In genomic region chr12:106773945-106774807, GRCh38 we compare ENCODE assay signal across 1 cellular context.
TF ChIP-seq lines count a peak whose summit lies in the region.

Gene RIC8B (plus strand): TSS chr12:106774682. CDS start chr12:106774746, 64 bp downstream.

TF ChIP-seq in K562, 482 proteins besides CTCF, POLR2A, EP300 and RAD21 (continued from another document and continues in another):
- TF ChIP-seq, protein P1, sequence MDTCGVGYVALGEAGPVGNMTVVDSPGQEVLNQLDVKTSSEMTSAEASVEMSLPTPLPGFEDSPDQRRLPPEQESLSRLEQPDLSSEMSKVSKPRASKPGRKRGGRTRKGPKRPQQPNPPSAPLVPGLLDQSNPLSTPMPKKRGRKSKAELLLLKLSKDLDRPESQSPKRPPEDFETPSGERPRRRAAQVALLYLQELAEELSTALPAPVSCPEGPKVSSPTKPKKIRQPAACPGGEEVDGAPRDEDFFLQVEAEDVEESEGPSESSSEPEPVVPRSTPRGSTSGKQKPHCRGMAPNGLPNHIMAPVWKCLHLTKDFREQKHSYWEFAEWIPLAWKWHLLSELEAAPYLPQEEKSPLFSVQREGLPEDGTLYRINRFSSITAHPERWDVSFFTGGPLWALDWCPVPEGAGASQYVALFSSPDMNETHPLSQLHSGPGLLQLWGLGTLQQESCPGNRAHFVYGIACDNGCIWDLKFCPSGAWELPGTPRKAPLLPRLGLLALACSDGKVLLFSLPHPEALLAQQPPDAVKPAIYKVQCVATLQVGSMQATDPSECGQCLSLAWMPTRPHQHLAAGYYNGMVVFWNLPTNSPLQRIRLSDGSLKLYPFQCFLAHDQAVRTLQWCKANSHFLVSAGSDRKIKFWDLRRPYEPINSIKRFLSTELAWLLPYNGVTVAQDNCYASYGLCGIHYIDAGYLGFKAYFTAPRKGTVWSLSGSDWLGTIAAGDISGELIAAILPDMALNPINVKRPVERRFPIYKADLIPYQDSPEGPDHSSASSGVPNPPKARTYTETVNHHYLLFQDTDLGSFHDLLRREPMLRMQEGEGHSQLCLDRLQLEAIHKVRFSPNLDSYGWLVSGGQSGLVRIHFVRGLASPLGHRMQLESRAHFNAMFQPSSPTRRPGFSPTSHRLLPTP (IDR thresholded peaks at IDR 0.05; ENCODE audit: borderline replicate concordance, extremely low read depth, insufficient read length): no peak
- TF ChIP-seq SNAPC5 (CRISPR knock-in tag; IDR thresholded peaks at IDR 0.05): no peak
- no peak for TF ChIP-seq NELFE (IDR thresholded peaks at IDR 0.05; ENCODE audit: insufficient read depth, insufficient read length)
- TF ChIP-seq MXD1 (CRISPR knock-in tag; IDR thresholded peaks at IDR 0.05; ENCODE audit: borderline replicate concordance, poor library complexity, severe bottlenecking): no peak
- TF ChIP-seq, protein P2, sequence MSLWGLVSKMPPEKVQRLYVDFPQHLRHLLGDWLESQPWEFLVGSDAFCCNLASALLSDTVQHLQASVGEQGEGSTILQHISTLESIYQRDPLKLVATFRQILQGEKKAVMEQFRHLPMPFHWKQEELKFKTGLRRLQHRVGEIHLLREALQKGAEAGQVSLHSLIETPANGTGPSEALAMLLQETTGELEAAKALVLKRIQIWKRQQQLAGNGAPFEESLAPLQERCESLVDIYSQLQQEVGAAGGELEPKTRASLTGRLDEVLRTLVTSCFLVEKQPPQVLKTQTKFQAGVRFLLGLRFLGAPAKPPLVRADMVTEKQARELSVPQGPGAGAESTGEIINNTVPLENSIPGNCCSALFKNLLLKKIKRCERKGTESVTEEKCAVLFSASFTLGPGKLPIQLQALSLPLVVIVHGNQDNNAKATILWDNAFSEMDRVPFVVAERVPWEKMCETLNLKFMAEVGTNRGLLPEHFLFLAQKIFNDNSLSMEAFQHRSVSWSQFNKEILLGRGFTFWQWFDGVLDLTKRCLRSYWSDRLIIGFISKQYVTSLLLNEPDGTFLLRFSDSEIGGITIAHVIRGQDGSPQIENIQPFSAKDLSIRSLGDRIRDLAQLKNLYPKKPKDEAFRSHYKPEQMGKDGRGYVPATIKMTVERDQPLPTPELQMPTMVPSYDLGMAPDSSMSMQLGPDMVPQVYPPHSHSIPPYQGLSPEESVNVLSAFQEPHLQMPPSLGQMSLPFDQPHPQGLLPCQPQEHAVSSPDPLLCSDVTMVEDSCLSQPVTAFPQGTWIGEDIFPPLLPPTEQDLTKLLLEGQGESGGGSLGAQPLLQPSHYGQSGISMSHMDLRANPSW (CRISPR knock-in tag; IDR thresholded peaks at IDR 0.05): no peak
- no peak for TF ChIP-seq DMBX1 (CRISPR knock-in tag; IDR thresholded peaks at IDR 0.05; ENCODE audit: borderline replicate concordance)
- no peak for TF ChIP-seq FOXO4 (CRISPR knock-in tag; IDR thresholded peaks at IDR 0.05)
- TF ChIP-seq ZNF232 (CRISPR knock-in tag; IDR thresholded peaks at IDR 0.05): no peak
- TF ChIP-seq WHSC1 (IDR thresholded peaks at IDR 0.05; ENCODE audit: low read length): no peak
- 0 out of 2 replicates have a peak, but pooled peaks have one; percentile 18 for TF ChIP-seq ELF4 (CRISPR knock-in tag; IDR thresholded peaks at IDR 0.05)
- peak; percentile 43; the same call in 1 of the 2 replicates for TF ChIP-seq TEAD4 (IDR thresholded peaks at IDR 0.05; ENCODE audit: low read length)
- TF ChIP-seq TEAD4 (CRISPR knock-in tag; IDR thresholded peaks at IDR 0.05; ENCODE audit: borderline replicate concordance): 0 out of 2 replicates have a peak, but pooled peaks have one; percentile 52
- TF ChIP-seq CBX2 (IDR thresholded peaks at IDR 0.05; ENCODE audit: insufficient read depth, low read length, poor library complexity, severe bottlenecking): no peak
- TF ChIP-seq LEF1 (IDR thresholded peaks at IDR 0.05): no peak
- peak; percentile 87 for TF ChIP-seq TAF7 (tag; IDR thresholded peaks at IDR 0.05)
- TF ChIP-seq ZNF707 (CRISPR knock-in tag; conservative IDR thresholded peaks at IDR 0.05): no peak
- TF ChIP-seq ZBTB49 (CRISPR knock-in tag; IDR thresholded peaks at IDR 0.05; ENCODE audit: borderline replicate concordance): no peak
- no peak for TF ChIP-seq BCOR (IDR thresholded peaks at IDR 0.05)
- peak; percentile 78 for TF ChIP-seq POLR2B (IDR thresholded peaks at IDR 0.05; ENCODE audit: low read depth, partially characterized antibody)
- TF ChIP-seq ZNF561 (CRISPR knock-in tag; conservative IDR thresholded peaks at IDR 0.05): no peak
- TF ChIP-seq ZFP1 (CRISPR knock-in tag; IDR thresholded peaks at IDR 0.05): no peak
- TF ChIP-seq EZH2 (IDR thresholded peaks at IDR 0.05; ENCODE audit: borderline replicate concordance, low read depth, low read length): no peak
- peak; percentile 93 for TF ChIP-seq SETDB1 (IDR thresholded peaks at IDR 0.05; ENCODE audit: low read length)
- TF ChIP-seq, protein P3, sequence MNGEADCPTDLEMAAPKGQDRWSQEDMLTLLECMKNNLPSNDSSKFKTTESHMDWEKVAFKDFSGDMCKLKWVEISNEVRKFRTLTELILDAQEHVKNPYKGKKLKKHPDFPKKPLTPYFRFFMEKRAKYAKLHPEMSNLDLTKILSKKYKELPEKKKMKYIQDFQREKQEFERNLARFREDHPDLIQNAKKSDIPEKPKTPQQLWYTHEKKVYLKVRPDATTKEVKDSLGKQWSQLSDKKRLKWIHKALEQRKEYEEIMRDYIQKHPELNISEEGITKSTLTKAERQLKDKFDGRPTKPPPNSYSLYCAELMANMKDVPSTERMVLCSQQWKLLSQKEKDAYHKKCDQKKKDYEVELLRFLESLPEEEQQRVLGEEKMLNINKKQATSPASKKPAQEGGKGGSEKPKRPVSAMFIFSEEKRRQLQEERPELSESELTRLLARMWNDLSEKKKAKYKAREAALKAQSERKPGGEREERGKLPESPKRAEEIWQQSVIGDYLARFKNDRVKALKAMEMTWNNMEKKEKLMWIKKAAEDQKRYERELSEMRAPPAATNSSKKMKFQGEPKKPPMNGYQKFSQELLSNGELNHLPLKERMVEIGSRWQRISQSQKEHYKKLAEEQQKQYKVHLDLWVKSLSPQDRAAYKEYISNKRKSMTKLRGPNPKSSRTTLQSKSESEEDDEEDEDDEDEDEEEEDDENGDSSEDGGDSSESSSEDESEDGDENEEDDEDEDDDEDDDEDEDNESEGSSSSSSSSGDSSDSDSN (IDR thresholded peaks at IDR 0.05; ENCODE audit: borderline replicate concordance in 1 of 2, low read depth in 2 of 2, low read length in 2 of 2): 0 out of 4 replicates have a peak, but pooled peaks of 1 of the 2 experiments have one; percentile 55
- no peak for TF ChIP-seq HNRNPK (IDR thresholded peaks at IDR 0.05; ENCODE audit: low read depth, low read length, poor library complexity, severe bottlenecking)
- TF ChIP-seq, protein P4, sequence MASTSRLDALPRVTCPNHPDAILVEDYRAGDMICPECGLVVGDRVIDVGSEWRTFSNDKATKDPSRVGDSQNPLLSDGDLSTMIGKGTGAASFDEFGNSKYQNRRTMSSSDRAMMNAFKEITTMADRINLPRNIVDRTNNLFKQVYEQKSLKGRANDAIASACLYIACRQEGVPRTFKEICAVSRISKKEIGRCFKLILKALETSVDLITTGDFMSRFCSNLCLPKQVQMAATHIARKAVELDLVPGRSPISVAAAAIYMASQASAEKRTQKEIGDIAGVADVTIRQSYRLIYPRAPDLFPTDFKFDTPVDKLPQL (IDR thresholded peaks at IDR 0.05; ENCODE audit: extremely low read depth, insufficient read length): peak; percentile 57
- TF ChIP-seq YY1 (IDR thresholded peaks at IDR 0.05; ENCODE audit: borderline replicate concordance in 1 of 3, control insufficient read depth in 1 of 3, extremely low read depth in 1 of 3, insufficient read depth in 3 of 3, insufficient read length in 1 of 3, insufficient replicate concordance in 2 of 3, low read depth in 1 of 3, low read length in 2 of 3): peak in 2 of 3 experiments; percentile 49 to 73
- no peak for TF ChIP-seq GTF2A2 (tag; IDR thresholded peaks at IDR 0.05)
- TF ChIP-seq, protein P5, sequence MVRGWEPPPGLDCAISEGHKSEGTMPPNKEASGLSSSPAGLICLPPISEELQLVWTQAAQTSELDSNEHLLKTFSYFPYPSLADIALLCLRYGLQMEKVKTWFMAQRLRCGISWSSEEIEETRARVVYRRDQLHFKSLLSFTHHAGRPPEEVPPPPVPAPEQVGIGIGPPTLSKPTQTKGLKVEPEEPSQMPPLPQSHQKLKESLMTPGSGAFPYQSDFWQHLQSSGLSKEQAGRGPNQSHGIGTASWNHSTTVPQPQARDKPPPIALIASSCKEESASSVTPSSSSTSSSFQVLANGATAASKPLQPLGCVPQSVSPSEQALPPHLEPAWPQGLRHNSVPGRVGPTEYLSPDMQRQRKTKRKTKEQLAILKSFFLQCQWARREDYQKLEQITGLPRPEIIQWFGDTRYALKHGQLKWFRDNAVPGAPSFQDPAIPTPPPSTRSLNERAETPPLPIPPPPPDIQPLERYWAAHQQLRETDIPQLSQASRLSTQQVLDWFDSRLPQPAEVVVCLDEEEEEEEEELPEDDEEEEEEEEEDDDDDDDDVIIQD (CRISPR knock-in tag; IDR thresholded peaks at IDR 0.05): no peak
- no peak for TF ChIP-seq E2F4 (CRISPR knock-in tag; IDR thresholded peaks at IDR 0.05; ENCODE audit: low read depth)
- peak; percentile 33; the same call in 1 of the 2 replicates for TF ChIP-seq DPF2 (IDR thresholded peaks at IDR 0.05)
- TF ChIP-seq, protein P6, sequence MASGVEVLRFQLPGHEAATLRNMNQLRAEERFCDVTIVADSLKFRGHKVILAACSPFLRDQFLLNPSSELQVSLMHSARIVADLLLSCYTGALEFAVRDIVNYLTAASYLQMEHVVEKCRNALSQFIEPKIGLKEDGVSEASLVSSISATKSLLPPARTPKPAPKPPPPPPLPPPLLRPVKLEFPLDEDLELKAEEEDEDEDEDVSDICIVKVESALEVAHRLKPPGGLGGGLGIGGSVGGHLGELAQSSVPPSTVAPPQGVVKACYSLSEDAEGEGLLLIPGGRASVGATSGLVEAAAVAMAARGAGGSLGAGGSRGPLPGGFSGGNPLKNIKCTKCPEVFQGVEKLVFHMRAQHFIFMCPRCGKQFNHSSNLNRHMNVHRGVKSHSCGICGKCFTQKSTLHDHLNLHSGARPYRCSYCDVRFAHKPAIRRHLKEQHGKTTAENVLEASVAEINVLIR (CRISPR knock-in tag; IDR thresholded peaks at IDR 0.05): peak; percentile 87
- no peak for TF ChIP-seq MED1 (CRISPR knock-in tag; IDR thresholded peaks at IDR 0.05; ENCODE audit: borderline replicate concordance)
- TF ChIP-seq ESRRB (CRISPR knock-in tag; IDR thresholded peaks at IDR 0.05; ENCODE audit: borderline replicate concordance): no peak
- peak; percentile 93; the same call in 1 of the 2 replicates for TF ChIP-seq PHF8 (IDR thresholded peaks at IDR 0.05; ENCODE audit: borderline replicate concordance, low read length)
- TF ChIP-seq POLR3A (IDR thresholded peaks at IDR 0.05; ENCODE audit: borderline replicate concordance, extremely low read depth, insufficient read depth, insufficient read length): no peak
- peak; percentile 97 for TF ChIP-seq CHD2 (IDR thresholded peaks at IDR 0.05; ENCODE audit: low read depth, low read length)
- 0 out of 4 replicates have a peak, but pooled peaks of 1 of the 2 experiments have one; percentile 35 for TF ChIP-seq ARNT (IDR thresholded peaks at IDR 0.05)
- TF ChIP-seq BRF1 (IDR thresholded peaks at IDR 0.05; ENCODE audit: borderline replicate concordance, extremely low read depth, insufficient read length): no peak
- no peak for TF ChIP-seq PYGO2 (tag; IDR thresholded peaks at IDR 0.05)
- no peak for TF ChIP-seq KLF6 (CRISPR knock-in tag; IDR thresholded peaks at IDR 0.05; ENCODE audit: borderline replicate concordance)
- TF ChIP-seq ZNF76 (CRISPR knock-in tag; IDR thresholded peaks at IDR 0.05; ENCODE audit: borderline replicate concordance): no peak
